Comparison of ENCODE assay signal across 8 cellular contexts in genomic region chr12:65556676-65557424, GRCh38.
DNase-seq lines count a peak whose midpoint lies in the region; ATAC-seq and TF ChIP-seq lines count a peak whose summit lies in the region.

No MANE protein-coding gene starts in this region.

- H3K4me3 Mint-ChIP-seq in endodermal cell (no peak overlapping the region), mesothelial cell of epicardium (peak overlapping the region; percentile 11)

- no peaks in the 10 kb centered on the region for H3K36me3 ChIP-seq in endodermal cell (ENCODE audit: control insufficient read depth, insufficient read depth, low read length)

- H3K4me1 ChIP-seq in endodermal cell (ENCODE audit: control insufficient read depth, insufficient read depth, low read length): no peaks in the 10 kb centered on the region

- H3K27ac Mint-ChIP-seq in endodermal cell: no peak overlapping the region
- peak overlapping the region; percentile 29 for H3K27ac Mint-ChIP-seq in mesothelial cell of epicardium

- H3K4me1 Mint-ChIP-seq in endodermal cell: no peaks in the 10 kb centered on the region
- peaks cover 22% of the 10 kb centered on the region for H3K4me1 Mint-ChIP-seq in mesothelial cell of epicardium

- peaks cover 4% of the 10 kb centered on the region for H3K27me3 ChIP-seq in endodermal cell (ENCODE audit: control insufficient read depth, insufficient read depth, low read length, poor library complexity, severe bottlenecking)

- peaks cover 10% of the 10 kb centered on the region for H3K9me3 ChIP-seq in endodermal cell (ENCODE audit: control insufficient read depth, low read length)

- peaks cover 10% of the 10 kb centered on the region for H3K36me3 Mint-ChIP-seq in endodermal cell (ENCODE audit: low read depth)
- peaks cover 6% of the 10 kb centered on the region for H3K36me3 Mint-ChIP-seq in mesothelial cell of epicardium

- H3K27ac ChIP-seq in endodermal cell (ENCODE audit: low read depth, low read length): no peak overlapping the region

- H3K9me3 Mint-ChIP-seq in endodermal cell: peaks cover 23% of the 10 kb centered on the region
- peaks cover 5% of the 10 kb centered on the region for H3K9me3 Mint-ChIP-seq in mesothelial cell of epicardium

- WGBS in endodermal cell (ENCODE audit: insufficient coverage in 1 of 2, insufficient read length in 1 of 2), 2 experiments: 42 to 65% methylated on average over 9 to 22 of the region's 22 CpGs

- ATAC-seq in HG03342 (IDR thresholded peaks at IDR 0.05; ENCODE audit: unreplicated experiment): peak; percentile 100

- H3K27me3 Mint-ChIP-seq in endodermal cell (ENCODE audit: insufficient read depth) (peaks cover 34% of the 10 kb centered on the region), mesothelial cell of epicardium (ENCODE audit: low read depth) (no peaks in the 10 kb centered on the region)

- DNase-seq in CD1c-positive myeloid dendritic cell (ENCODE audit: extremely low spot score): peak; percentile 71
- peak; percentile 46 for DNase-seq in GM19238 (ENCODE audit: insufficient read length, low spot score)
- peak; percentile 85 for DNase-seq in NCI-H82 (lab: John Stamatoyannopoulos, UW)
- DNase-seq in activated CD8-positive, alpha-beta memory T cell treated with anti-CD3 and anti-CD28 coated beads for 1 hour (ENCODE audit: extremely low read depth in 1 of 2, low read depth in 1 of 2): peak; percentile 1 to 30
- peak; percentile 98 for DNase-seq in endodermal cell
- peak; percentile 58 to 86 for DNase-seq in mesothelial cell of epicardium (ENCODE audit: low spot score in 2 of 2, unreplicated experiment in 2 of 2)
- peak; percentile 21 to 24 for DNase-seq in stimulated activated CD8-positive, alpha-beta memory T cell treated with anti-CD3 and anti-CD28 coated beads, Interleukin-4, amount 100 ng/mL, for 4 hours (ENCODE audit: low read depth in 2 of 2, low spot score in 1 of 2)

- H3K9ac ChIP-seq in endodermal cell (ENCODE audit: extremely low read depth, low read length, poor library complexity, severe bottlenecking): no peak overlapping the region

- H3K4me3 ChIP-seq in endodermal cell (ENCODE audit: low read length): no peak overlapping the region

- TF ChIP-seq CTCF in endodermal cell (conservative IDR thresholded peaks at IDR 0.05) (peak; percentile 97), mesothelial cell of epicardium (IDR thresholded peaks at IDR 0.05; ENCODE audit: unreplicated experiment) (peak; percentile 82)

Comparison
In these comparisons a context has a peak if more than half of its experiments do, and no peak if none do; other contexts are left out.
1. DNase-seq: peak in every context shown above with its lines; median percentile 98 in endodermal cell; 85 in NCI-H82; 72 in mesothelial cell of epicardium; 71 in CD1c-positive myeloid dendritic cell; 46 in GM19238; 22 in stimulated activated CD8-positive, alpha-beta memory T cell treated with anti-CD3 and anti-CD28 coated beads, Interleukin-4, amount 100 ng/mL, for 4 hours; 16 in activated CD8-positive, alpha-beta memory T cell treated with anti-CD3 and anti-CD28 coated beads for 1 hour.